In the genomic region with DNA sequence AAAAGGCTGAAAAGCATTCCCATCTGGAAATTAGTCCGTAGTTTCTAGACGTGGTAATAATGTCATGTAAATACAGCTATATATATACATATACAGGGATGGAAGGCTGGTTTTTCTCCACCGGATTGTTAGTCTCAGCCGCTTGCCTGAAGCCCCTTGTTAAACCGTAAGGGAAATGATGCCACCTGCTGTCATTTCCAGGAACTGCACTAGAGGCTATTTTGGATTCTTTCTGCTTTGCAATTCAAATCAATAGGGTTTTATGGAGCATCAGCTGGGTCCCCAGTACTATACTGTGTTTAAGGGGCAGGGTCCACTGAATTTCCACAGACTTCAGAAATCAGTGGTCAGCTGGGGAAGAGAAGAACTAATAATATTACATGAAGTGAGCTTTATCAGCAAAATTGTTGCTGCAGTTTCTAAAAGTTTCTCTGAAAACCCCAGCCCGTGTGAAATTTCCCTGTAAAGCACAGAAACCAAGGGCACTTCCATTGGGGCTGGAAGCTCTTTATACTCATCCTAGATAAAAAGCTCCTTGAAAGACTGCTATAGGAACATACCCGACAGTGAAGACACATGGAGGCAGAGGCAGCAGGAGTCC, we compare ENCODE assay signal across 8 cellular contexts. TPM values are rescaled to one million over a fixed set of nuclear protein-coding genes. Genes with fewer than 3 reads are reported as not detected.
A peak's percentile ranks its signal among the peaks of the same experiment; 100 is the strongest.
DNase-seq lines count a peak whose midpoint lies in the region; ATAC-seq, FAIRE-seq and TF ChIP-seq lines count a peak whose summit lies in the region.

No MANE protein-coding gene starts in this region.

- peaks cover 24% of the 10 kb centered on the region for H3F3A ChIP-seq in GM23248 (ENCODE audit: insufficient read depth)

- intact Hi-C loops in Calu3 (cut with micrococcal nuclease; ENCODE audit: unreplicated experiment) = loop anchor here (1.0 kb wide), 2 partner anchors 88 to 132 kb away; no protein-coding TSS in a partner anchor

- H3K36me3 ChIP-seq in GM23248 (ENCODE audit: low read depth) (no peaks in the 10 kb centered on the region), hepatocyte (replicated peaks; ENCODE audit: insufficient read depth, low read depth) (no peaks in the 10 kb centered on the region), small intestine (ENCODE audit: control insufficient read depth in 2 of 2, insufficient read depth in 2 of 2, low read length in 2 of 2) (peaks cover 0 to 2% of the 10 kb centered on the region in 2 donors)

- H3K36me3 Mint-ChIP-seq in Calu3 (ENCODE audit: insufficient read depth, unreplicated experiment) = no peaks in the 10 kb centered on the region
- peaks cover 74% of the 10 kb centered on the region for H3K36me3 Mint-ChIP-seq in T-helper 2 cell treated with Interferon-gamma antibody and Interleukin-4, amounts not matched to agents 5 μg/mL and 100 μg/mL, for 36 hours (ENCODE audit: low read depth)

- no peak overlapping the region for H3K9ac ChIP-seq in GM23248

- H3K4me3 ChIP-seq in GM23248 = no peak overlapping the region
- no peak overlapping the region for H3K4me3 ChIP-seq in hepatocyte
- no peak overlapping the region for H3K4me3 ChIP-seq in small intestine (ENCODE audit: low read depth in 1 of 2, low read length in 2 of 2)

- H4K20me1 ChIP-seq in GM23248 (ENCODE audit: insufficient read depth) (no peaks in the 10 kb centered on the region), hepatocyte (ENCODE audit: insufficient read depth, poor library complexity, severe bottlenecking) (no peaks in the 10 kb centered on the region)

- H3K9me2 ChIP-seq in GM23248 (ENCODE audit: insufficient read depth) (no peaks in the 10 kb centered on the region), hepatocyte (replicated peaks; ENCODE audit: insufficient read depth) (no peaks in the 10 kb centered on the region)

- in situ Hi-C loops in GM23248 (cut with MboI) = loop anchor here (25.0 kb wide), 3 partner anchors 101 to 601 kb away; partner anchors contain the start of genes GPA33 and STYXL2

- H3K27ac Mint-ChIP-seq in Calu3 (ENCODE audit: unreplicated experiment) = no peak overlapping the region
- no peak overlapping the region for H3K27ac Mint-ChIP-seq in T-helper 2 cell treated with Interferon-gamma antibody and Interleukin-4, amounts not matched to agents 5 μg/mL and 100 μg/mL, for 36 hours

- CTCF ChIA-PET in Calu3 (lab: Charles Lee) = interaction anchor here (0.6 to 1.7 kb wide), 9 partner anchors 10 to 468 kb away, joined by 3 to 7 read pairs (median 3); partner anchors contain the start of genes CREG1 and POU2F1

- no peaks in the 10 kb centered on the region for H3K27me3 ChIP-seq in GM23248 (replicated peaks; ENCODE audit: insufficient read depth)
- H3K27me3 ChIP-seq in hepatocyte = no peaks in the 10 kb centered on the region
- no peaks in the 10 kb centered on the region for H3K27me3 ChIP-seq in small intestine (ENCODE audit: control insufficient read depth in 2 of 2, insufficient read depth in 2 of 2, low read length in 2 of 2)

- FAIRE-seq in small intestine (lab: Jason Lieb, UNC) = no peak

- H3K79me2 ChIP-seq in GM23248 (ENCODE audit: insufficient read depth) (no peaks in the 10 kb centered on the region), hepatocyte (no peaks in the 10 kb centered on the region)

- H3K9me3 Mint-ChIP-seq in Calu3 (ENCODE audit: low read depth, unreplicated experiment) = no peaks in the 10 kb centered on the region
- no peaks in the 10 kb centered on the region for H3K9me3 Mint-ChIP-seq in T-helper 2 cell treated with Interferon-gamma antibody and Interleukin-4, amounts not matched to agents 5 μg/mL and 100 μg/mL, for 36 hours

- H2AFZ ChIP-seq in GM23248 (no peak overlapping the region; the same call in 1 of the 2 replicates), hepatocyte (no peak overlapping the region)

- H3K9me3 ChIP-seq in GM23248 (ENCODE audit: low read depth) (no peaks in the 10 kb centered on the region), hepatocyte (ENCODE audit: low read depth) (no peaks in the 10 kb centered on the region), small intestine (ENCODE audit: control insufficient read depth, low read depth) (no peaks in the 10 kb centered on the region)

- no peaks in the 10 kb centered on the region for H3K4me1 Mint-ChIP-seq in Calu3 (ENCODE audit: low read depth, unreplicated experiment)
- peaks cover 6% of the 10 kb centered on the region for H3K4me1 Mint-ChIP-seq in T-helper 2 cell treated with Interferon-gamma antibody and Interleukin-4, amounts not matched to agents 5 μg/mL and 100 μg/mL, for 36 hours (ENCODE audit: low read depth)

- peaks cover 90% of the 10 kb centered on the region for H3K27me3 Mint-ChIP-seq in Calu3 (ENCODE audit: unreplicated experiment)
- no peaks in the 10 kb centered on the region for H3K27me3 Mint-ChIP-seq in T-helper 2 cell treated with Interferon-gamma antibody and Interleukin-4, amounts not matched to agents 5 μg/mL and 100 μg/mL, for 36 hours (ENCODE audit: low read depth)

- 10 to 12% methylated on average over 7 of the region's 7 CpGs for WGBS in GM23248 (ENCODE audit: low coverage in 1 of 2, low lambda C conversion rate in 2 of 2, missing lambda C conversion rate in 2 of 2), 2 experiments
- 25% methylated on average over 7 of the region's 7 CpGs for WGBS in hepatocyte (ENCODE audit: low lambda C conversion rate, missing lambda C conversion rate)
- WGBS in small intestine, 3 donors = 23 to 26% (median 23%) methylated on average over 7 of the region's 7 CpGs

- peak; percentile 75 for TF ChIP-seq CTCF in Calu3 (IDR thresholded peaks at IDR 0.05; ENCODE audit: unreplicated experiment)
- peak; percentile 94 for TF ChIP-seq CTCF in hepatocyte (IDR thresholded peaks at IDR 0.05; ENCODE audit: poor library complexity)

- H3K27ac ChIP-seq in GM23248 (peak overlapping the region; percentile 20; the same call in 1 of the 2 replicates), hepatocyte (no peak overlapping the region), small intestine (ENCODE audit: low read depth in 1 of 2, low read length in 1 of 2) (no peak overlapping the region)

- H3K4me2 ChIP-seq in GM23248 (ENCODE audit: unreplicated experiment) = no peak overlapping the region
- H3K4me2 ChIP-seq in hepatocyte = no peak overlapping the region

- BruUV-seq in Calu3 (replicated peaks; lab: Mats Ljungman, UMichigan) = no TSS peak

- no peak for ATAC-seq in GM21447 (IDR thresholded peaks at IDR 0.05; ENCODE audit: unreplicated experiment)

- peak; percentile 82 for DNase-seq in Calu3
- DNase-seq in GM23248 = peak; percentile 74
- DNase-seq in NCI-H1694 treated with DMSO at 0.1 percent for 48 hours (lab: John Stamatoyannopoulos, UW) = peak; percentile 84
- peak; percentile 58 for DNase-seq in T-helper 2 cell treated with Interferon-gamma antibody and Interleukin-4, amounts not matched to agents 5 μg/mL and 100 μg/mL, for 36 hours (ENCODE audit: low spot score)
- DNase-seq in amygdala (lab: John Stamatoyannopoulos, UW) = peak in 50 of 56 donors; percentile 1 to 93 (median 46)
- peak; percentile 88 for DNase-seq in hepatocyte (ENCODE audit: low spot score)
- DNase-seq in small intestine = peak; percentile 78

- H3K4me1 ChIP-seq in GM23248 (ENCODE audit: insufficient read depth) (peaks cover 9% of the 10 kb centered on the region), hepatocyte (ENCODE audit: insufficient read depth) (no peaks in the 10 kb centered on the region), small intestine (ENCODE audit: control insufficient read depth in 2 of 2, insufficient read depth in 1 of 2, low read depth in 1 of 2, low read length in 1 of 2) (no peaks in the 10 kb centered on the region)

- H3K4me3 Mint-ChIP-seq in Calu3 (ENCODE audit: low read depth, unreplicated experiment) = no peak overlapping the region
- H3K4me3 Mint-ChIP-seq in T-helper 2 cell treated with Interferon-gamma antibody and Interleukin-4, amounts not matched to agents 5 μg/mL and 100 μg/mL, for 36 hours = no peak overlapping the region

RNA-seq across cellular contexts. Expression of gene MPZL1, which starts 33.8 kb away (rescaled TPM):
- 129 and 139 TPM in 2 replicates for total RNA-seq in Calu3 (2022)
- total RNA-seq in GM23248 (2014; rRNA removed; shearing (Covaris generic)) = 144 and 189 TPM in 2 replicates
- 284 and 289 TPM in 2 replicates for polyA plus RNA-seq in GM23248 (2016; fragmentation: Nextera tagmentation; extraction: Ambion mirVana)
- 147 and 176 TPM in 2 replicates for total RNA-seq in hepatocyte
- polyA plus RNA-seq in hepatocyte = 202 and 245 TPM in 2 replicates
- polyA plus RNA-seq in small intestine = 10 to 100 TPM in 1 of 3 donors, 1 to 10 TPM in 2; 8.1 to 54.1 (median 8.6) TPM

RNA-seq across cellular contexts. Expression of gene RCSD1, which starts 58.0 kb away (rescaled TPM):
- total RNA-seq in Calu3 (2022) (not detected in 2 replicates), hepatocyte (0.80 and 0.92 TPM in 2 replicates)
- total RNA-seq in GM23248 (2014; rRNA removed; shearing (Covaris generic)) = 0.22 TPM in 1 of 2 replicates, not detected in the other
- polyA plus RNA-seq in GM23248 (2016; fragmentation: Nextera tagmentation; extraction: Ambion mirVana) (0.15 and 0.23 TPM in 2 replicates), hepatocyte (0.77 TPM in 1 of 2 replicates, not detected in the other), small intestine (10 to 100 TPM in 1 of 3 donors, 1 to 10 TPM in 2; 2.0 to 14.1 (median 9.1) TPM)
